In the genomic region with DNA sequence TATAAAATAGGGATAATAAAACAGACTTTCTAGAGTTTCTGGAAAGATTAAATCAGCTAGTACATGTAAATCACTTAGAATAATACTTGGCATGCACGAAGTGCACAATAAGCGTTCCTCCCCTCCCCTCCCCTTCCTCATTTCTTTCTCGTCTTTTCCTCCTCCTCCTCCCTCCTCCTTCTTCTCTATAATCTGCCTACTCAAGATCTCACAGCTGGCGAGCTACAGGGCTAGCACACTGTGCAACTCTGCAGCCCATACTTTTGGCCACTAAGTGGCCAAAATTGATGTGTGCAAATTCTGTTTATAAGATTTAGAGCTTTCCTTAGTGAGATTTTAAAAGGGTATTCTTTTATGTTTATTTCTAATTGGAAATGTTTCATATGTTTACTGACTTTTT, we compare ENCODE assay signal across 26 cellular contexts.
DNase-seq lines count a peak whose midpoint lies in the region; ATAC-seq, FAIRE-seq and TF ChIP-seq lines count a peak whose summit lies in the region.
"Had no signal": no experiment of that assay in that cellular context is flagged by ENCODE, and none has a peak within 500 bp of the region (broad histone marks: within the 10 kb centered on the region; RNA-seq: fewer than 3 reads in every experiment).

No MANE protein-coding gene starts in this region.

- H3K9me2 ChIP-seq in PC-3 (replicated peaks; ENCODE audit: low read length), result no peaks in the 10 kb centered on the region

- CTCF ChIA-PET in PC-3 (lab: Charles Lee), result interaction anchor here (0.5 to 0.6 kb wide), 2 partner anchors 157 to 343 kb away, joined by 5 to 9 read pairs; no protein-coding TSS in a partner anchor

- in situ Hi-C loops in brain microvascular endothelial cell (cut with HindIII; ENCODE audit: low pct_ligation_motif_present, low sequenced_read_pairs), result no loop called here

- no peaks in the 10 kb centered on the region for H3K36me3 ChIP-seq in PC-3 (ENCODE audit: low read depth, low read length)
- no peaks in the 10 kb centered on the region for H3K36me3 ChIP-seq in brain microvascular endothelial cell (replicated peaks)
- H3K36me3 ChIP-seq in MG63, result no peaks in the 10 kb centered on the region
- H3K36me3 ChIP-seq in kidney (ENCODE audit: control insufficient read depth in 1 of 2, insufficient read depth in 2 of 2, low read length in 2 of 2), result no peaks in the 10 kb centered on the region

- H3K4me3 ChIP-seq in PC-3 (ENCODE audit: low read length) (no peak overlapping the region), brain microvascular endothelial cell (ENCODE audit: low read depth, low read length) (no peak overlapping the region), MG63 (no peak overlapping the region), kidney (ENCODE audit: low read length in 2 of 2) (no peak overlapping the region)
- H3K4me3 ChIP-seq: GM12878, SK-N-MC had no signal

- FAIRE-seq in kidney (lab: Jason Lieb, UNC), result no peak
- FAIRE-seq: GM12878, GM19239 had no signal

- H3K9me3 ChIP-seq in PC-3 (ENCODE audit: low read length) (no peaks in the 10 kb centered on the region), MG63 (no peaks in the 10 kb centered on the region), kidney (ENCODE audit: control insufficient read depth in 1 of 2, low read length in 2 of 2) (no peaks in the 10 kb centered on the region)

- H4K20me1 ChIP-seq in PC-3 (ENCODE audit: low read length), result no peaks in the 10 kb centered on the region

- no peaks in the 10 kb centered on the region for H3K79me2 ChIP-seq in PC-3 (ENCODE audit: low read length)

- POLR2A ChIA-PET in PC-3 (lab: Charles Lee; ENCODE audit: unreplicated experiment), result no interaction called here

- H3K27me3 ChIP-seq in PC-3 (ENCODE audit: low read length) (peaks cover 27% of the 10 kb centered on the region), brain microvascular endothelial cell (replicated peaks) (no peaks in the 10 kb centered on the region), MG63 (no peaks in the 10 kb centered on the region)

- H3K27ac ChIP-seq in PC-3 (ENCODE audit: low read length), result no peak overlapping the region
- no peak overlapping the region for H3K27ac ChIP-seq in brain microvascular endothelial cell
- H3K27ac ChIP-seq in kidney (ENCODE audit: low read depth in 2 of 2, low read length in 2 of 2), result no peak overlapping the region
- H3K27ac ChIP-seq: SK-N-MC had no signal

- no peaks in the 10 kb centered on the region for H3F3A ChIP-seq in PC-3 (ENCODE audit: low read length, unreplicated experiment)

- H3K9ac ChIP-seq in PC-3 (ENCODE audit: low read length), result no peak overlapping the region
- H3K9ac ChIP-seq in kidney (ENCODE audit: low read length in 2 of 2), result no peak overlapping the region

- DNase-seq in A172 (ENCODE audit: low spot score), result peak; percentile 6
- DNase-seq in NCI-H524 (lab: John Stamatoyannopoulos, UW), result peak; percentile 28 to 72
- DNase-seq in PC-3, result no peak
- DNase-seq in brain microvascular endothelial cell, result no peak
- DNase-seq in MG63, result no peak
- DNase-seq in kidney, result no peak
- DNase-seq in stimulated activated CD4-positive, alpha-beta T cell treated with anti-CD3 and anti-CD28 coated beads, Interleukin-4, amount 100 ng/mL, for 24 hours, result no peak
- DNase-seq: 8988T; CD4-positive, alpha-beta T cell; DMS53; EL; GOT3; IMR-90; Karpas-422; NCI-H1092 treated with DMSO at 0.1 percent for 48 hours; NCI-H146; NCI-H2029 treated with DMSO at 0.1 percent for 48 hours; NCI-H2171; NCI-H774; Right ventricle myocardium superior; T-cell had no signal

- no peak overlapping the region for H2AFZ ChIP-seq in PC-3 (ENCODE audit: low read length)

- H3K4me2 ChIP-seq in PC-3 (ENCODE audit: low read length), result no peak overlapping the region

- H3K4me1 ChIP-seq in PC-3 (ENCODE audit: insufficient read depth, low read length), result no peaks in the 10 kb centered on the region
- no peaks in the 10 kb centered on the region for H3K4me1 ChIP-seq in kidney (ENCODE audit: control insufficient read depth in 1 of 2, insufficient read depth in 1 of 2, low read depth in 1 of 2, low read length in 2 of 2)

- BruUV-seq in PC-3 (replicated peaks; lab: Mats Ljungman, UMichigan), result no TSS peak

- TF ChIP-seq CTCF in PC-3 (conservative IDR thresholded peaks at IDR 0.05; ENCODE audit: low read depth, low read length) (0 out of 2 replicates have a peak, but pooled peaks have one; percentile 13), brain microvascular endothelial cell (IDR thresholded peaks at IDR 0.05; ENCODE audit: low read depth, low read length, missing control alignments) (peak; percentile 35), kidney (IDR thresholded peaks at IDR 0.05; ENCODE audit: borderline replicate concordance, extremely low read depth, insufficient read depth) (no peak)

- no peak for ATAC-seq in PC-3
- ATAC-seq in HG02798 (IDR thresholded peaks at IDR 0.05; ENCODE audit: poor library complexity, unreplicated experiment), result no peak
- ATAC-seq: GM12878, Panc1, T-cell had no signal

- intact Hi-C loops in PC-3 (cut with micrococcal nuclease), result no loop called here
- intact Hi-C loops in kidney (cut with DNase I), result no loop called here

Comparison
In these comparisons a context has a peak if more than half of its experiments do, and no peak if none do; other contexts are left out.
1. DNase-seq: peak in A172 (single experiment) and NCI-H524 (2 of 2); none in PC-3 (single experiment), brain microvascular endothelial cell (single experiment), MG63 (single experiment), kidney (single experiment) and stimulated activated CD4-positive, alpha-beta T cell treated with anti-CD3 and anti-CD28 coated beads, Interleukin-4, amount 100 ng/mL, for 24 hours (single experiment).